1 cellular context compared by ENCODE assay signal in genomic region chr1:172321429-172321828, GRCh38.
TF ChIP-seq lines count a peak whose summit lies in the region.

No MANE protein-coding gene starts in this region.

TF ChIP-seq in GM23338, 12 proteins besides CTCF, POLR2A, EP300 and RAD21 (continued from another document):
- TF ChIP-seq REST (IDR thresholded peaks at IDR 0.05; ENCODE audit: unreplicated experiment), result no peak
- TF ChIP-seq NANOG (IDR thresholded peaks at IDR 0.05; ENCODE audit: borderline replicate concordance), result no peak
